Comparison of ENCODE assay signal across 1 cellular context in genomic region chr14:76956253-76957090, GRCh38.
A peak's percentile ranks its signal among the peaks of the same experiment; 100 is the strongest.
TF ChIP-seq lines count a peak whose summit lies in the region.

No MANE protein-coding gene starts in this region.

TF ChIP-seq in HepG2, 621 proteins besides CTCF, POLR2A, EP300 and RAD21 (continued from another document and continues in another):
- TF ChIP-seq ZNF7 (CRISPR knock-in tag; IDR thresholded peaks at IDR 0.05) (peak; percentile 73), DRAP1 (CRISPR knock-in tag; IDR thresholded peaks at IDR 0.05) (peak; percentile 22; the same call in 1 of the 2 replicates), FOXO4 (CRISPR knock-in tag; conservative IDR thresholded peaks at IDR 0.05) (no peak), ZNF501 (CRISPR knock-in tag; IDR thresholded peaks at IDR 0.05) (no peak), ZNF879 (CRISPR knock-in tag; IDR thresholded peaks at IDR 0.05) (no peak), ZNF577 (CRISPR knock-in tag; IDR thresholded peaks at IDR 0.05; ENCODE audit: borderline replicate concordance, low read depth) (no peak), HOXA5 (CRISPR knock-in tag; IDR thresholded peaks at IDR 0.05) (no peak), RFXAP (CRISPR knock-in tag; IDR thresholded peaks at IDR 0.05; ENCODE audit: borderline replicate concordance) (no peak), HOXD1 (CRISPR knock-in tag; IDR thresholded peaks at IDR 0.05) (no peak), ZNF441 (CRISPR knock-in tag; IDR thresholded peaks at IDR 0.05; ENCODE audit: borderline replicate concordance) (0 out of 2 replicates have a peak, but pooled peaks have one; percentile 42), ZNF644 (CRISPR knock-in tag; IDR thresholded peaks at IDR 0.05; ENCODE audit: low read depth) (no peak), ZFP90 (CRISPR knock-in tag; IDR thresholded peaks at IDR 0.05; ENCODE audit: borderline replicate concordance) (no peak; the same call in 1 of the 2 replicates), TBX3 (IDR thresholded peaks at IDR 0.05; ENCODE audit: borderline replicate concordance) (no peak), ZSCAN5A (CRISPR knock-in tag; IDR thresholded peaks at IDR 0.05; ENCODE audit: borderline replicate concordance) (no peak), ZNF816 (CRISPR knock-in tag; IDR thresholded peaks at IDR 0.05; ENCODE audit: borderline replicate concordance) (no peak), ZBTB14 (CRISPR knock-in tag; IDR thresholded peaks at IDR 0.05) (peak; percentile 85), ZNF720 (CRISPR knock-in tag; IDR thresholded peaks at IDR 0.05) (no peak), ZNF3 (CRISPR knock-in tag; IDR thresholded peaks at IDR 0.05) (no peak), ZFYVE20 (CRISPR knock-in tag; IDR thresholded peaks at IDR 0.05; ENCODE audit: borderline replicate concordance, low read depth) (no peak), ZBTB39 (CRISPR knock-in tag; IDR thresholded peaks at IDR 0.05) (peak; percentile 34; the same call in 1 of the 2 replicates), HNF4A (CRISPR knock-in tag; IDR thresholded peaks at IDR 0.05) (no peak), PRPF4 (IDR thresholded peaks at IDR 0.05; ENCODE audit: low read depth, low read length, poor library complexity, severe bottlenecking) (no peak), UBTF (CRISPR knock-in tag; IDR thresholded peaks at IDR 0.05) (0 out of 2 replicates have a peak, but pooled peaks have one; percentile 56), KLF9 (CRISPR knock-in tag; IDR thresholded peaks at IDR 0.05; ENCODE audit: low read depth) (no peak), TRIM24 (CRISPR knock-in tag; IDR thresholded peaks at IDR 0.05) (no peak), ZNF143 (CRISPR knock-in tag; IDR thresholded peaks at IDR 0.05) (no peak), ZNF512B (CRISPR knock-in tag; IDR thresholded peaks at IDR 0.05; ENCODE audit: borderline replicate concordance) (no peak), ZNF792 (CRISPR knock-in tag; IDR thresholded peaks at IDR 0.05) (no peak; the same call in 1 of the 2 replicates), GABPA (IDR thresholded peaks at IDR 0.05; ENCODE audit: low read depth, low read length) (peak; percentile 44; the same call in 1 of the 2 replicates), GABPA (CRISPR knock-in tag; IDR thresholded peaks at IDR 0.05; ENCODE audit: low read depth) (peak; percentile 58; the same call in 1 of the 2 replicates), MYC (CRISPR knock-in tag; IDR thresholded peaks at IDR 0.05; ENCODE audit: borderline replicate concordance) (peak; percentile 32; the same call in 1 of the 2 replicates), HES4 (CRISPR knock-in tag; IDR thresholded peaks at IDR 0.05; ENCODE audit: borderline replicate concordance) (peak; percentile 61; the same call in 1 of the 2 replicates), NR2F2 (IDR thresholded peaks at IDR 0.05; ENCODE audit: borderline replicate concordance, low read depth) (peak; percentile 18; the same call in 1 of the 2 replicates), ZMAT5 (CRISPR knock-in tag; IDR thresholded peaks at IDR 0.05; ENCODE audit: borderline replicate concordance, low read depth) (no peak), PHB2 (IDR thresholded peaks at IDR 0.05; ENCODE audit: partially characterized antibody) (no peak), ZNF33A (CRISPR knock-in tag; IDR thresholded peaks at IDR 0.05; ENCODE audit: borderline replicate concordance) (no peak), HOMEZ (CRISPR knock-in tag; IDR thresholded peaks at IDR 0.05; ENCODE audit: low read depth) (0 out of 2 replicates have a peak, but pooled peaks have one; percentile 14), MXI1 (IDR thresholded peaks at IDR 0.05; ENCODE audit: borderline replicate concordance, low read depth, low read length) (peak; percentile 24; the same call in 1 of the 3 replicates), CERS6 (CRISPR knock-in tag; IDR thresholded peaks at IDR 0.05) (no peak), JUN (CRISPR knock-in tag; IDR thresholded peaks at IDR 0.05) (no peak)
